ENCODE assay signal across 7 cellular contexts in genomic region chr2:113502213-113503093, GRCh38. TPM values are rescaled to one million over a fixed set of nuclear protein-coding genes. Genes with fewer than 3 reads are reported as not detected.
DNase-seq lines count a peak whose midpoint lies in the region; ATAC-seq and TF ChIP-seq lines count a peak whose summit lies in the region.
"Not testable (repeated sequence)": the region's sequence is repeated elsewhere in the genome, so short reads cannot be mapped to it uniquely, and the experiment has no call there.

No MANE protein-coding gene starts in this region.

- H3K4me1 ChIP-seq in esophagus squamous epithelium (peaks cover 0 to 43% (median 21%) of the 10 kb centered on the region in 3 donors), liver (ENCODE audit: control insufficient read depth in 4 of 4, insufficient read depth in 4 of 4, low read length in 3 of 4) (peaks cover 0 to 13% (median 7%) of the 10 kb centered on the region in 4 donors)
- not testable (repeated sequence) for H3K4me1 ChIP-seq in psoas muscle

- DNase-seq in NB4 (ENCODE audit: low read depth); esophagus squamous epithelium (lab: John Stamatoyannopoulos, UW): not testable (repeated sequence)
- peak; percentile 6 for DNase-seq in activated naive CD4-positive, alpha-beta T cell treated with anti-CD3 and anti-CD28 coated beads for 36 hours
- peak in 1 of 2 donors; percentile 9 for DNase-seq in psoas muscle

- WGBS in esophagus squamous epithelium, 2 donors = 2 to 20% methylated on average over 1 to 6 of the region's 73 CpGs
- WGBS in liver = 4% methylated on average over 70 of the region's 73 CpGs
- 0 to 4% (median 4%) methylated on average over 20 to 73 of the region's 73 CpGs for WGBS in psoas muscle, 3 donors

- H3K4me1 Mint-ChIP-seq in activated naive CD4-positive, alpha-beta T cell treated with anti-CD3 and anti-CD28 coated beads for 36 hours (ENCODE audit: low read depth) = peaks cover 19% of the 10 kb centered on the region

- H3K27ac ChIP-seq in esophagus squamous epithelium; liver (ENCODE audit: low read depth in 1 of 2, low read length in 2 of 2); psoas muscle: not testable (repeated sequence)

- H3K4me3 ChIP-seq in NB4 (ENCODE audit: low read depth, low read length) = peak overlapping the region; percentile 16
- H3K4me3 ChIP-seq in esophagus squamous epithelium = peak overlapping the region in 3 of 4 donors; percentile 21 to 70 (median 55)
- peak overlapping the region in 2 of 3 donors; percentile 40 to 41 for H3K4me3 ChIP-seq in liver (ENCODE audit: low read depth in 1 of 3, low read length in 3 of 3)
- peak overlapping the region; percentile 67 for H3K4me3 ChIP-seq in psoas muscle

- not testable (repeated sequence) for H3K36me3 Mint-ChIP-seq in activated naive CD4-positive, alpha-beta T cell treated with anti-CD3 and anti-CD28 coated beads for 36 hours (ENCODE audit: low read depth)

- ATAC-seq in GM18502 (IDR thresholded peaks at IDR 0.05; ENCODE audit: poor library complexity, unreplicated experiment) = peak; percentile 20
- ATAC-seq in HG02610 (IDR thresholded peaks at IDR 0.05; ENCODE audit: unreplicated experiment) = peak; percentile 26
- peak; percentile 16 to 56 (median 32) for ATAC-seq in psoas muscle

- not testable (repeated sequence) for TF ChIP-seq POLR2A in NB4 (IDR thresholded peaks at IDR 0.05; ENCODE audit: extremely low read depth, insufficient read length); esophagus squamous epithelium (IDR thresholded peaks at IDR 0.05)

- H3K27me3 Mint-ChIP-seq in activated naive CD4-positive, alpha-beta T cell treated with anti-CD3 and anti-CD28 coated beads for 36 hours (ENCODE audit: low read depth) = peaks cover 35% of the 10 kb centered on the region

- H3K27ac Mint-ChIP-seq in activated naive CD4-positive, alpha-beta T cell treated with anti-CD3 and anti-CD28 coated beads for 36 hours = not testable (repeated sequence)

- not testable (repeated sequence) for H3K36me3 ChIP-seq in esophagus squamous epithelium; liver (ENCODE audit: control insufficient read depth in 4 of 4, insufficient read depth in 3 of 4, low read depth in 1 of 4, low read length in 3 of 4); psoas muscle (ENCODE audit: insufficient read depth in 1 of 2, low read depth in 1 of 2)

- H3K4me3 Mint-ChIP-seq in activated naive CD4-positive, alpha-beta T cell treated with anti-CD3 and anti-CD28 coated beads for 36 hours = peak overlapping the region; percentile 76

- H3K9me3 Mint-ChIP-seq in activated naive CD4-positive, alpha-beta T cell treated with anti-CD3 and anti-CD28 coated beads for 36 hours = not testable (repeated sequence)

- not testable (repeated sequence) for H3K9me3 ChIP-seq in esophagus squamous epithelium; liver (ENCODE audit: control insufficient read depth in 4 of 4, low read length in 3 of 4); psoas muscle

- not testable (repeated sequence) for TF ChIP-seq CTCF in NB4 (IDR thresholded peaks at IDR 0.05; ENCODE audit: low read depth, low read length); esophagus squamous epithelium (IDR thresholded peaks at IDR 0.05); liver (IDR thresholded peaks at IDR 0.05; ENCODE audit: low read depth, low read length, missing input control); psoas muscle (IDR thresholded peaks at IDR 0.05)

- intact Hi-C loops in activated naive CD4-positive, alpha-beta T cell treated with anti-CD3 and anti-CD28 coated beads for 36 hours (cut with micrococcal nuclease); esophagus squamous epithelium (cut with DNase I); psoas muscle (cut with DNase I): not testable (repeated sequence)

- peaks cover 0 to 79% (median 22%) of the 10 kb centered on the region in 4 donors for H3K27me3 ChIP-seq in esophagus squamous epithelium
- not testable (repeated sequence) for H3K27me3 ChIP-seq in liver (ENCODE audit: control insufficient read depth in 4 of 4, insufficient read depth in 4 of 4, low read length in 3 of 4)
- peaks cover 0 to 37% (median 18%) of the 10 kb centered on the region in 3 donors for H3K27me3 ChIP-seq in psoas muscle (ENCODE audit: insufficient read depth in 3 of 3, low read length in 2 of 3)

- not testable (repeated sequence) for H3K9ac ChIP-seq in liver (ENCODE audit: low read depth in 1 of 2, low read length in 2 of 2)

- TF ChIP-seq RAD21 in liver (IDR thresholded peaks at IDR 0.05) = not testable (repeated sequence)

- CTCF ChIA-PET in activated naive CD4-positive, alpha-beta T cell treated with anti-CD3 and anti-CD28 coated beads for 36 hours (lab: Charles Lee) = interaction anchor here (0.5 kb wide), 1 partner anchor 430 kb away, joined by 3 read pairs; no protein-coding TSS in a partner anchor

RNA-seq across cellular contexts. Expression of gene FOXD4L1, which starts 4.0 kb away (rescaled TPM):
- total RNA-seq in activated naive CD4-positive, alpha-beta T cell treated with anti-CD3 and anti-CD28 coated beads for 36 hours = under 1 TPM in 1 of 2 experiments, not detected in 1; 0.10 TPM
- under 1 TPM in 1 of 4 donors, not detected in 3; 0.19 TPM for total RNA-seq in esophagus squamous epithelium
- total RNA-seq in liver = 1 to 10 TPM in 1 of 2 donors, under 1 TPM in 1; 0.42 to 2.5 TPM
- not detected for polyA plus RNA-seq in liver
- under 1 TPM in 3 of 4 donors, not detected in 1; 0.15 to 0.21 (median 0.18) TPM for total RNA-seq in psoas muscle
- under 1 TPM; 0.14 to 0.19 (median 0.15) TPM for polyA plus RNA-seq in psoas muscle

Comparison
In these comparisons a context has a peak if more than half of its experiments do, and no peak if none do; other contexts are left out.
1. H3K4me3 ChIP-seq: peak in every context shown above with its lines; median percentile 67 in psoas muscle; 55 in esophagus squamous epithelium; 40 in liver; 16 in NB4.